Comparison of ENCODE assay signal across 1 cellular context in genomic region chr6:150567823-150568383, GRCh38.
TF ChIP-seq lines count a peak whose summit lies in the region.

No MANE protein-coding gene starts in this region.

TF ChIP-seq in HepG2, 621 proteins besides CTCF, POLR2A, EP300 and RAD21 (continued from another document):
- TF ChIP-seq HMGXB3 (CRISPR knock-in tag; IDR thresholded peaks at IDR 0.05; ENCODE audit: borderline replicate concordance), result no peak
- no peak for TF ChIP-seq BCLAF1 (IDR thresholded peaks at IDR 0.05)
- no peak for TF ChIP-seq LCORL (IDR thresholded peaks at IDR 0.05)
- TF ChIP-seq LCORL (CRISPR knock-in tag; IDR thresholded peaks at IDR 0.05), result no peak
